Comparison of ENCODE assay signal across 14 cellular contexts in the genomic region with DNA sequence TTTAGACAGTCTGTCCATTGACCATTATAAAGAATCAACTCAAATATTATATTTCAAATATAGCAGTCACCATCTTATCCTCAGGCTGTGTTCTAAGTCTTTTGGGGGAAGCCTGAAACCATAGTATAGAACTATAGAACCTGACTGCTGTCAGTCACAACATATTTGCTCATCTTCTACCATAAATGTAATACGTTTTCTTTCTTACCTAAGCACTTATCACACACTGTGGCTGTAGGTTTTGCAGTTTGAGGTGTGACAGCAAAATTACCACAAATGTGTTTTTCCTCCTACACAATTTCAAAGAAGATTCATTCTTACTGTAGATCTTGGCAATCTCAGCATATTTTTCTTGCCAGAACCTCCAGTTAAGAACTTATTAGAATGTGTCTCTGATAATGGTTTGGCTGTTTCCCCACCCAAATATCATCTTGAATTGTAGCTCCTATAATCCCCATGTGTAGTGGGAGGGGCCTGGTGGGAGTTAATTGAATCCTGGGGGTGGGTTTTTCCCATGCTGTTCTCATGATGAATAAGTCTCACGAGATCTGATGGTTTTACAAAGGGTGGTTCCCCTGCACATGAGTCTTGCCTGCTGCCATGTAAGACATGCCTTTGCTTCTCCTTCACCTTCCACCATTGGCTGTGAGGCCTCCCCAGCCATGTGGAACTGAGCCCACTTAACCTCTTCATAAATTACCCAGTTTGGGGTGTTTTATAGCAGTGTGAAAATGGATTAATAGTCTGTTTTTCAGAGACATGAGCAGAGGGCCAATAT. TPM values are rescaled to one million over a fixed set of nuclear protein-coding genes. Genes with fewer than 3 reads are reported as not detected.
DNase-seq lines count a peak whose midpoint lies in the region; ATAC-seq, FAIRE-seq and TF ChIP-seq lines count a peak whose summit lies in the region.
"Not testable (repeated sequence)": the region's sequence is repeated elsewhere in the genome, so short reads cannot be mapped to it uniquely, and the experiment has no call there.
"Had no signal": no experiment of that assay in that cellular context is flagged by ENCODE, and none has a peak within 500 bp of the region (broad histone marks: within the 10 kb centered on the region; RNA-seq: fewer than 3 reads in every experiment).

No MANE protein-coding gene starts in this region.

- not testable (repeated sequence) for TF ChIP-seq POLR2A in GM12878 (IDR thresholded peaks at IDR 0.05; ENCODE audit: low read depth, low read length)

- not testable (repeated sequence) for H3K36me3 Mint-ChIP-seq in activated CD4-positive, alpha-beta T cell treated with anti-CD3 and anti-CD28 coated beads for 36 hours (ENCODE audit: low read depth); activated T-cell treated with anti-CD3 and anti-CD28 coated beads, Interleukin-2, amount 50 U/mL, for 4 hours (ENCODE audit: insufficient read depth); activated T-helper 17 cell treated with anti-CD3 and anti-CD28 coated beads, Interleukin-2, amount 50 U/mL, for 72 hours (ENCODE audit: low read depth); stimulated activated effector memory CD8-positive, alpha-beta T cell treated with anti-CD3 and anti-CD28 coated beads, Interleukin-12 subunit alpha, Interleukin-12 subunit beta, amount 100 ng/mL, for 72 hours

- not testable (repeated sequence) for H3K9ac ChIP-seq in GM12878 (ENCODE audit: control insufficient read depth, insufficient read depth, low read length)

- H3K4me1 ChIP-seq in GM12878 (ENCODE audit: control insufficient read depth, insufficient read depth, low read length), result peaks cover 20% of the 10 kb centered on the region

- POLR2A ChIA-PET in activated CD4-positive, alpha-beta T cell treated with anti-CD3 and anti-CD28 coated beads for 36 hours (lab: Charles Lee); GM12878 (lab: Charles Lee): not testable (repeated sequence)

- H3K4me1 Mint-ChIP-seq in activated CD4-positive, alpha-beta T cell treated with anti-CD3 and anti-CD28 coated beads for 36 hours; activated T-cell treated with anti-CD3 and anti-CD28 coated beads, Interleukin-2, amount 50 U/mL, for 4 hours (ENCODE audit: low read depth); activated T-helper 17 cell treated with anti-CD3 and anti-CD28 coated beads, Interleukin-2, amount 50 U/mL, for 72 hours; stimulated activated effector memory CD8-positive, alpha-beta T cell treated with anti-CD3 and anti-CD28 coated beads, Interleukin-12 subunit alpha, Interleukin-12 subunit beta, amount 100 ng/mL, for 72 hours: not testable (repeated sequence)

- not testable (repeated sequence) for H3K27ac ChIP-seq in GM12878 (ENCODE audit: control insufficient read depth, insufficient read depth)

- not testable (repeated sequence) for H3K4me3 Mint-ChIP-seq in activated CD4-positive, alpha-beta T cell treated with anti-CD3 and anti-CD28 coated beads for 36 hours; activated T-cell treated with anti-CD3 and anti-CD28 coated beads, Interleukin-2, amount 50 U/mL, for 4 hours; activated T-helper 17 cell treated with anti-CD3 and anti-CD28 coated beads, Interleukin-2, amount 50 U/mL, for 72 hours; stimulated activated effector memory CD8-positive, alpha-beta T cell treated with anti-CD3 and anti-CD28 coated beads, Interleukin-12 subunit alpha, Interleukin-12 subunit beta, amount 100 ng/mL, for 72 hours

- CTCF ChIA-PET in activated CD4-positive, alpha-beta T cell treated with anti-CD3 and anti-CD28 coated beads for 36 hours (lab: Charles Lee); GM12878 (lab: Yijun Ruan, JAX): not testable (repeated sequence)

- not testable (repeated sequence) for H2AFZ ChIP-seq in GM12878 (ENCODE audit: control insufficient read depth, low read depth, low read length)

- peak; percentile 66 for ATAC-seq in activated CD4-positive, alpha-beta T cell treated with anti-CD3 and anti-CD28 coated beads for 36 hours
- ATAC-seq in activated T-cell treated with anti-CD3 and anti-CD28 coated beads, Interleukin-2, amount 50 U/mL, for 4 hours, result peak; percentile 30 to 38
- peak; percentile 83 for ATAC-seq in activated T-helper 17 cell treated with anti-CD3 and anti-CD28 coated beads, Interleukin-2, amount 50 U/mL, for 72 hours (replicated peaks)
- peak; percentile 38 for ATAC-seq in GM12878
- ATAC-seq in stimulated activated effector memory CD8-positive, alpha-beta T cell treated with anti-CD3 and anti-CD28 coated beads, Interleukin-12 subunit alpha, Interleukin-12 subunit beta, amount 100 ng/mL, for 72 hours, result peak; percentile 55

- TF ChIP-seq CTCF in GM12878 (IDR thresholded peaks at IDR 0.05 in 2 of 3, conservative IDR thresholded peaks at IDR 0.05 in 1 of 3; ENCODE audit: control insufficient read depth in 2 of 3, extremely low read depth in 1 of 3, insufficient read depth in 1 of 3, low read depth in 3 of 3, low read length in 3 of 3), result not testable (repeated sequence)

- H3K27me3 Mint-ChIP-seq in activated CD4-positive, alpha-beta T cell treated with anti-CD3 and anti-CD28 coated beads for 36 hours; activated T-cell treated with anti-CD3 and anti-CD28 coated beads, Interleukin-2, amount 50 U/mL, for 4 hours (ENCODE audit: low read depth); activated T-helper 17 cell treated with anti-CD3 and anti-CD28 coated beads, Interleukin-2, amount 50 U/mL, for 72 hours: not testable (repeated sequence)

- peak; percentile 65 for FAIRE-seq in GM18507 (lab: Jason Lieb, UNC)
- not testable (repeated sequence) for FAIRE-seq in GM12878 (lab: Jason Lieb, UNC)

- SMC1A ChIA-PET in GM12878 (lab: Charles Lee; ENCODE audit: uncharacterized antibody, unreplicated experiment), result interaction anchor here (0.7 kb wide), 1 partner anchor 209 kb away, joined by 3 read pairs; no protein-coding TSS in a partner anchor

- TF ChIP-seq EP300 in GM12878 (IDR thresholded peaks at IDR 0.05; ENCODE audit: borderline replicate concordance in 1 of 2, control insufficient read depth in 1 of 2, low read depth in 2 of 2, low read length in 2 of 2), result not testable (repeated sequence)

- not testable (repeated sequence) for BruUV-seq in GM12878 (replicated peaks; lab: Mats Ljungman, UMichigan)

- not testable (repeated sequence) for H3K36me3 ChIP-seq in GM12878 (ENCODE audit: control insufficient read depth in 2 of 2, insufficient read depth in 2 of 2, low read length in 1 of 2)

- in situ Hi-C loops in GM12878 (cut with MboI), result loop anchor here (25.0 kb wide), 1 partner anchor 1080 kb away; no protein-coding TSS in a partner anchor

- H4K20me1 ChIP-seq in GM12878 (ENCODE audit: control insufficient read depth, insufficient read depth), result not testable (repeated sequence)

- H3K27me3 ChIP-seq in GM12878 (replicated peaks in 1 of 2; ENCODE audit: control insufficient read depth in 2 of 2, insufficient read depth in 2 of 2, low read length in 1 of 2), result not testable (repeated sequence)

- intact Hi-C loops in activated CD4-positive, alpha-beta T cell treated with anti-CD3 and anti-CD28 coated beads for 36 hours (cut with DNase I, micrococcal nuclease), result loop anchor here in 1 of 2 experiments (5.0 kb wide), 1 partner anchor 210 kb away; no protein-coding TSS in a partner anchor
- intact Hi-C loops in GM12878 (cut with micrococcal nuclease; ENCODE audit: unreplicated experiment), result loop anchor here (5.0 kb wide), 1 partner anchor 35 kb away; no protein-coding TSS in a partner anchor

- H3K27ac Mint-ChIP-seq in activated CD4-positive, alpha-beta T cell treated with anti-CD3 and anti-CD28 coated beads for 36 hours; activated T-helper 17 cell treated with anti-CD3 and anti-CD28 coated beads, Interleukin-2, amount 50 U/mL, for 72 hours; stimulated activated effector memory CD8-positive, alpha-beta T cell treated with anti-CD3 and anti-CD28 coated beads, Interleukin-12 subunit alpha, Interleukin-12 subunit beta, amount 100 ng/mL, for 72 hours: not testable (repeated sequence)

- not testable (repeated sequence) for TF ChIP-seq RAD21 in GM12878 (IDR thresholded peaks at IDR 0.05; ENCODE audit: insufficient read depth, low read depth, low read length)

- 67% methylated on average over 1 of the region's 2 CpGs for WGBS in GM12878 (ENCODE audit: insufficient coverage, insufficient replicate concordance, low lambda C conversion rate, missing lambda C conversion rate)

- DNase-seq in GM18507 (ENCODE audit: extremely low spot score, insufficient read length, low read depth); activated CD4-positive, alpha-beta T cell treated with anti-CD3 and anti-CD28 coated beads for 36 hours; activated T-cell treated with anti-CD3 and anti-CD28 coated beads, Interleukin-2, amount 50 U/mL, for 4 hours; GM12878 (ENCODE audit: low read depth, low spot score); stimulated activated effector memory CD8-positive, alpha-beta T cell treated with anti-CD3 and anti-CD28 coated beads, Interleukin-12 subunit alpha, Interleukin-12 subunit beta, amount 100 ng/mL, for 72 hours (ENCODE audit: low spot score in 2 of 2): not testable (repeated sequence)

- H3K4me3 ChIP-seq in GM12878, result not testable (repeated sequence)

- not testable (repeated sequence) for H3K4me2 ChIP-seq in GM12878 (ENCODE audit: control insufficient read depth, insufficient read depth)

- not testable (repeated sequence) for H3K79me2 ChIP-seq in GM12878 (ENCODE audit: control insufficient read depth, insufficient read depth, low read length)

- RAD21 ChIA-PET in GM12878 (lab: Charles Lee; ENCODE audit: unreplicated experiment), result not testable (repeated sequence)

- H3K9me3 ChIP-seq in GM12878 (replicated peaks; ENCODE audit: control insufficient read depth, insufficient read depth, low read length), result not testable (repeated sequence)

- H3K9me3 Mint-ChIP-seq in activated CD4-positive, alpha-beta T cell treated with anti-CD3 and anti-CD28 coated beads for 36 hours (ENCODE audit: low read depth); activated T-cell treated with anti-CD3 and anti-CD28 coated beads, Interleukin-2, amount 50 U/mL, for 4 hours; activated T-helper 17 cell treated with anti-CD3 and anti-CD28 coated beads, Interleukin-2, amount 50 U/mL, for 72 hours; stimulated activated effector memory CD8-positive, alpha-beta T cell treated with anti-CD3 and anti-CD28 coated beads, Interleukin-12 subunit alpha, Interleukin-12 subunit beta, amount 100 ng/mL, for 72 hours: not testable (repeated sequence)

RNA-seq across cellular contexts. Expression of a gene that starts 2.7 kb away (rescaled TPM):
- total RNA-seq in activated CD4-positive, alpha-beta T cell treated with anti-CD3 and anti-CD28 coated beads for 36 hours, result not detected
- total RNA-seq in activated T-cell treated with anti-CD3 and anti-CD28 coated beads, Interleukin-2, amount 50 U/mL, for 4 hours, result not detected
- not detected for total RNA-seq in activated T-helper 17 cell treated with anti-CD3 and anti-CD28 coated beads, Interleukin-2, amount 50 U/mL, for 72 hours
- total RNA-seq in GM12878 (2013; cell fraction: nucleolus; rRNA removed), result 307 and 335 TPM in 2 replicates
- total RNA-seq in GM12878 (2014; rRNA removed), result 6.3 and 8.8 TPM in 2 replicates
- total RNA-seq in GM12878 (2014; rRNA removed; fragmentation: Illumina TruSeq; extraction: Trizol), result 6.7 and 7.0 TPM in 2 replicates
- total RNA-seq in GM12878 (2021), result 3.8 and 4.4 TPM in 2 replicates
- polyA plus RNA-seq in GM12878 (2011; ENCODE audit: low read depth), result 0.46 TPM
- 5.0 TPM in 2 replicates for polyA plus RNA-seq in GM12878 (2011; rRNA removed)
- 1.3 and 1.6 TPM in 2 replicates for polyA plus RNA-seq in GM12878 (2011; cell fraction: cytosol; rRNA removed)
- polyA plus RNA-seq in GM12878 (2011; cell fraction: nucleus; rRNA removed), result 63.2 and 67.8 TPM in 2 replicates
- 0.17 and 0.51 TPM in 2 replicates for polyA plus RNA-seq in GM12878 (2012)
- 0.57 and 0.60 TPM in 2 replicates for polyA plus RNA-seq in GM12878 (2014; fragmentation: Illumina TruSeq; extraction: Trizol)
- under 1 TPM; 0.07 to 0.18 TPM for polyA plus RNA-seq in GM12878 (2014; fragmentation: Nextera tagmentation; extraction: Ambion mirVana)
- 0.68 and 0.79 TPM in 2 replicates for polyA plus RNA-seq in GM12878 (2014; rRNA removed)
- 1 to 10 TPM in 1 of 2 experiments, under 1 TPM in 1; 0.86 to 1.5 TPM for polyA plus RNA-seq in GM12878 (2016; fragmentation: Nextera tagmentation; extraction: Ambion mirVana)
- polyA minus RNA-seq in GM12878 (2011; rRNA and poly(A)+ RNA removed), result 263 and 402 TPM in 2 replicates
- 5.7 and 10.1 TPM in 2 replicates for polyA minus RNA-seq in GM12878 (2011; cell fraction: cytosol; rRNA and poly(A)+ RNA removed)
- polyA minus RNA-seq in GM12878 (2011; cell fraction: nucleus; rRNA and poly(A)+ RNA removed), result 469 and 721 TPM in 2 replicates
- total RNA-seq: A673; CD4-positive, alpha-beta memory T cell; CD4-positive, CD25-positive, alpha-beta regulatory T cell; CD8-positive, alpha-beta memory T cell; Daoy; G401 had no signal
- polyA plus RNA-seq: AG04450; CD14-positive monocyte; CD4-positive, alpha-beta memory T cell; CD4-positive, CD25-positive, alpha-beta regulatory T cell; CD8-positive, alpha-beta memory T cell had no signal

RNA-seq across cellular contexts. Expression of a gene that starts 30.5 kb away (rescaled TPM):
- not detected for total RNA-seq in activated CD4-positive, alpha-beta T cell treated with anti-CD3 and anti-CD28 coated beads for 36 hours
- not detected for total RNA-seq in activated T-cell treated with anti-CD3 and anti-CD28 coated beads, Interleukin-2, amount 50 U/mL, for 4 hours
- not detected for total RNA-seq in activated T-helper 17 cell treated with anti-CD3 and anti-CD28 coated beads, Interleukin-2, amount 50 U/mL, for 72 hours
- total RNA-seq in GM12878 (2013; cell fraction: nucleolus; rRNA removed), result 260 and 290 TPM in 2 replicates
- total RNA-seq in GM12878 (2014; rRNA removed) (6.1 and 7.5 TPM in 2 replicates), GM12878 (2014; rRNA removed; fragmentation: Illumina TruSeq; extraction: Trizol) (8.5 and 10.1 TPM in 2 replicates), GM12878 (2021) (9.2 and 11.2 TPM in 2 replicates)
- 6.3 TPM for polyA plus RNA-seq in GM12878 (2011; ENCODE audit: low read depth)
- polyA plus RNA-seq in GM12878 (2011; rRNA removed) (11.0 and 23.3 TPM in 2 replicates), GM12878 (2014; fragmentation: Illumina TruSeq; extraction: Trizol) (6.4 and 8.3 TPM in 2 replicates), GM12878 (2014; fragmentation: Nextera tagmentation; extraction: Ambion mirVana) (1 to 10 TPM; 2.0 to 2.3 TPM), GM12878 (2014; rRNA removed) (5.4 and 9.2 TPM in 2 replicates), GM12878 (2016; fragmentation: Nextera tagmentation; extraction: Ambion mirVana) (1 to 10 TPM; 4.1 to 4.5 TPM)
- polyA plus RNA-seq in GM12878 (2011; cell fraction: cytosol; rRNA removed), result 39.1 and 40.5 TPM in 2 replicates
- 85.5 and 89.6 TPM in 2 replicates for polyA plus RNA-seq in GM12878 (2011; cell fraction: nucleus; rRNA removed)
- 1.6 and 5.9 TPM in 2 replicates for polyA plus RNA-seq in GM12878 (2012)
- polyA minus RNA-seq in GM12878 (2011; rRNA and poly(A)+ RNA removed), result 388 and 567 TPM in 2 replicates
- polyA minus RNA-seq in GM12878 (2011; cell fraction: cytosol; rRNA and poly(A)+ RNA removed), result 19.0 and 19.1 TPM in 2 replicates
- polyA minus RNA-seq in GM12878 (2011; cell fraction: nucleus; rRNA and poly(A)+ RNA removed), result 627 and 1,194 TPM in 2 replicates
- total RNA-seq: A673; CD4-positive, alpha-beta memory T cell; CD4-positive, CD25-positive, alpha-beta regulatory T cell; CD8-positive, alpha-beta memory T cell; Daoy; G401 had no signal
- polyA plus RNA-seq: AG04450; CD14-positive monocyte; CD4-positive, alpha-beta memory T cell; CD4-positive, CD25-positive, alpha-beta regulatory T cell; CD8-positive, alpha-beta memory T cell had no signal

RNA-seq across cellular contexts. Expression of a gene that starts 39.8 kb away (rescaled TPM):
- total RNA-seq in activated CD4-positive, alpha-beta T cell treated with anti-CD3 and anti-CD28 coated beads for 36 hours, result not detected
- total RNA-seq in activated T-cell treated with anti-CD3 and anti-CD28 coated beads, Interleukin-2, amount 50 U/mL, for 4 hours, result not detected
- total RNA-seq in activated T-helper 17 cell treated with anti-CD3 and anti-CD28 coated beads, Interleukin-2, amount 50 U/mL, for 72 hours, result not detected
- not detected in 2 replicates for total RNA-seq in GM12878 (2013; cell fraction: nucleolus; rRNA removed)
- not detected in 2 replicates for total RNA-seq in GM12878 (2014; rRNA removed)
- total RNA-seq in GM12878 (2014; rRNA removed; fragmentation: Illumina TruSeq; extraction: Trizol), result not detected in 2 replicates
- total RNA-seq in GM12878 (2021), result not detected in 2 replicates
- not detected for polyA plus RNA-seq in GM12878 (2011; ENCODE audit: low read depth)
- 0.04 TPM in 1 of 2 replicates, not detected in the other for polyA plus RNA-seq in GM12878 (2011; rRNA removed)
- not detected in 2 replicates for polyA plus RNA-seq in GM12878 (2011; cell fraction: cytosol; rRNA removed)
- not detected in 2 replicates for polyA plus RNA-seq in GM12878 (2011; cell fraction: nucleus; rRNA removed)
- polyA plus RNA-seq in GM12878 (2012), result not detected in 2 replicates
- not detected in 2 replicates for polyA plus RNA-seq in GM12878 (2014; fragmentation: Illumina TruSeq; extraction: Trizol)
- under 1 TPM in 1 of 2 experiments, not detected in 1; 0.02 TPM for polyA plus RNA-seq in GM12878 (2014; fragmentation: Nextera tagmentation; extraction: Ambion mirVana)
- polyA plus RNA-seq in GM12878 (2014; rRNA removed), result not detected in 2 replicates
- not detected for polyA plus RNA-seq in GM12878 (2016; fragmentation: Nextera tagmentation; extraction: Ambion mirVana)
- polyA minus RNA-seq in GM12878 (2011; rRNA and poly(A)+ RNA removed), result 0.15 TPM in 1 of 2 replicates, not detected in the other
- polyA minus RNA-seq in GM12878 (2011; cell fraction: cytosol; rRNA and poly(A)+ RNA removed), result not detected in 2 replicates
- polyA minus RNA-seq in GM12878 (2011; cell fraction: nucleus; rRNA and poly(A)+ RNA removed), result 0.36 TPM in 1 of 2 replicates, not detected in the other
- total RNA-seq: A673; CD4-positive, alpha-beta memory T cell; CD4-positive, CD25-positive, alpha-beta regulatory T cell; CD8-positive, alpha-beta memory T cell; Daoy; G401 had no signal
- polyA plus RNA-seq: AG04450; CD14-positive monocyte; CD4-positive, alpha-beta memory T cell; CD4-positive, CD25-positive, alpha-beta regulatory T cell; CD8-positive, alpha-beta memory T cell had no signal

RNA-seq across cellular contexts. Expression of a gene that starts 45.7 kb away (rescaled TPM):
- not detected for total RNA-seq in activated CD4-positive, alpha-beta T cell treated with anti-CD3 and anti-CD28 coated beads for 36 hours
- total RNA-seq in activated T-cell treated with anti-CD3 and anti-CD28 coated beads, Interleukin-2, amount 50 U/mL, for 4 hours, result not detected
- not detected for total RNA-seq in activated T-helper 17 cell treated with anti-CD3 and anti-CD28 coated beads, Interleukin-2, amount 50 U/mL, for 72 hours
- 57.1 and 57.7 TPM in 2 replicates for total RNA-seq in GM12878 (2013; cell fraction: nucleolus; rRNA removed)
- 0.33 and 1.5 TPM in 2 replicates for total RNA-seq in GM12878 (2014; rRNA removed)
- 1.2 and 1.4 TPM in 2 replicates for total RNA-seq in GM12878 (2014; rRNA removed; fragmentation: Illumina TruSeq; extraction: Trizol)
- total RNA-seq in GM12878 (2021), result 0.59 and 0.88 TPM in 2 replicates
- not detected for polyA plus RNA-seq in GM12878 (2011; ENCODE audit: low read depth)
- 0.81 and 1.4 TPM in 2 replicates for polyA plus RNA-seq in GM12878 (2011; rRNA removed)
- polyA plus RNA-seq in GM12878 (2011; cell fraction: cytosol; rRNA removed), result 0.36 and 0.45 TPM in 2 replicates
- polyA plus RNA-seq in GM12878 (2011; cell fraction: nucleus; rRNA removed), result 3.8 and 3.9 TPM in 2 replicates
- 0.12 and 0.17 TPM in 2 replicates for polyA plus RNA-seq in GM12878 (2012)
- 0.07 and 0.63 TPM in 2 replicates for polyA plus RNA-seq in GM12878 (2014; fragmentation: Illumina TruSeq; extraction: Trizol)
- under 1 TPM; 0.08 to 0.31 TPM for polyA plus RNA-seq in GM12878 (2014; fragmentation: Nextera tagmentation; extraction: Ambion mirVana)
- polyA plus RNA-seq in GM12878 (2014; rRNA removed), result 0.88 TPM in 1 of 2 replicates, not detected in the other
- under 1 TPM in 1 of 2 experiments, not detected in 1; 0.16 TPM for polyA plus RNA-seq in GM12878 (2016; fragmentation: Nextera tagmentation; extraction: Ambion mirVana)
- polyA minus RNA-seq in GM12878 (2011; rRNA and poly(A)+ RNA removed), result 19.0 and 26.9 TPM in 2 replicates
- polyA minus RNA-seq in GM12878 (2011; cell fraction: cytosol; rRNA and poly(A)+ RNA removed), result 1.0 TPM in 1 of 2 replicates, not detected in the other
- 94.4 and 137 TPM in 2 replicates for polyA minus RNA-seq in GM12878 (2011; cell fraction: nucleus; rRNA and poly(A)+ RNA removed)
- total RNA-seq: A673; CD4-positive, alpha-beta memory T cell; CD4-positive, CD25-positive, alpha-beta regulatory T cell; CD8-positive, alpha-beta memory T cell; Daoy; G401 had no signal
- polyA plus RNA-seq: AG04450; CD14-positive monocyte; CD4-positive, alpha-beta memory T cell; CD4-positive, CD25-positive, alpha-beta regulatory T cell; CD8-positive, alpha-beta memory T cell had no signal

Comparison
In these comparisons a context has a peak if more than half of its experiments do, and no peak if none do; other contexts are left out.
1. RNA of a gene that starts 2.7 kb away (total RNA-seq): 3.8 to 335 TPM in GM12878; not detected in activated CD4-positive, alpha-beta T cell treated with anti-CD3 and anti-CD28 coated beads for 36 hours, not detected in activated T-cell treated with anti-CD3 and anti-CD28 coated beads, Interleukin-2, amount 50 U/mL, for 4 hours and not detected in activated T-helper 17 cell treated with anti-CD3 and anti-CD28 coated beads, Interleukin-2, amount 50 U/mL, for 72 hours; every median in the first group is over 4 times any median in the second.
2. RNA of a gene that starts 30.5 kb away (total RNA-seq): 6.1 to 290 TPM in GM12878; not detected in activated CD4-positive, alpha-beta T cell treated with anti-CD3 and anti-CD28 coated beads for 36 hours, not detected in activated T-cell treated with anti-CD3 and anti-CD28 coated beads, Interleukin-2, amount 50 U/mL, for 4 hours and not detected in activated T-helper 17 cell treated with anti-CD3 and anti-CD28 coated beads, Interleukin-2, amount 50 U/mL, for 72 hours; every median in the first group is over 4 times any median in the second.
3. Peak in every context shown above with its lines, with median percentiles within 50 percentile points of each other: ATAC-seq.